24 cellular contexts compared by ENCODE assay signal in the genomic region with DNA sequence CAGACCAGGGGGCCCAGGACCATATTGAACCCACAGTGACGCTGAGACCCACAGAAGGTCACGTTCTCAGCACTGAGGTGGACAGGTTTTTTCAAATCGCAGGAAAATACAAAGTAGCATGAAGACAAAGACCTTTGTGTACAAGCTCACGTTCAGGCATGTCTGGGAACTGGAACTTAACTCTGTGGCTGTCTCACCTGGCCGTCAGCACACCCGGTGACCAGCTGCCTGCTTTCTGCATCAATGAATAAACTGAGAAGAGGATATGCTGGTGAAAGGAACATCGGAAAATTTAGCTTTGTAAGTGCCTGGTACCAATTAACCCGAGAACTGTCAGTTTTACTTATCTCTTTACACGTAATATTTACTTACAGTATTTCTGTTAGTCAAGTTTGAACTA. TPM values are rescaled to one million over a fixed set of nuclear protein-coding genes. Genes with fewer than 3 reads are reported as not detected.
A peak's percentile ranks its signal among the peaks of the same experiment; 100 is the strongest.
DNase-seq lines count a peak whose midpoint lies in the region; ATAC-seq and TF ChIP-seq lines count a peak whose summit lies in the region.
"Had no signal": no experiment of that assay in that cellular context is flagged by ENCODE, and none has a peak within 500 bp of the region (broad histone marks: within the 10 kb centered on the region; RNA-seq: fewer than 3 reads in every experiment).

No MANE protein-coding gene starts in this region.

- DNase-seq in NCI-H510A treated with DMSO at 0.1 percent for 48 hours (lab: John Stamatoyannopoulos, UW) (peak; percentile 26), NCI-H510A (lab: John Stamatoyannopoulos, UW) (no peak), NCI-H146 treated with DMSO at 0.1 percent for 48 hours (lab: John Stamatoyannopoulos, UW; ENCODE audit: unreplicated experiment) (peak; percentile 98), NCI-H69 (lab: John Stamatoyannopoulos, UW) (peak; percentile 43), progenitor cell of endocrine pancreas (ENCODE audit: low spot score, unreplicated experiment) (no peak), foreskin melanocyte (no peak), SW480 (ENCODE audit: low spot score) (no peak)
- DNase-seq: activated CD4-positive, alpha-beta T cell treated with anti-CD3 and anti-CD28 coated beads for 1 hour; activated T-cell treated with anti-CD3 and anti-CD28 coated beads, Interleukin-2, amount 50 U/mL, for 4 hours; CD8-positive, alpha-beta memory T cell; effector CD4-positive, alpha-beta T cell; hypothalamus; left lung; naive B cell; NCI-H2081 treated with DMSO at 0.1 percent for 48 hours; retina; small intestine; stimulated activated CD4-positive, alpha-beta T cell treated with anti-CD3 and anti-CD28 coated beads, Interleukin-1b, Interleukin-23, amount 100 ng/mL, for 48 hours; upper lobe of left lung had no signal

- no peak for TF ChIP-seq CTCF in progenitor cell of endocrine pancreas (IDR thresholded peaks at IDR 0.05; ENCODE audit: unreplicated experiment)

- H3K27me3 Mint-ChIP-seq in progenitor cell of endocrine pancreas = no peaks in the 10 kb centered on the region
- H3K27me3 Mint-ChIP-seq: B cell; brain; CD8-positive, alpha-beta memory T cell; naive B cell had no signal

- no peak for ATAC-seq in GM21367 (IDR thresholded peaks at IDR 0.05; ENCODE audit: unreplicated experiment)
- ATAC-seq: A549; activated T-cell treated with anti-CD3 and anti-CD28 coated beads, Interleukin-2, amount 50 U/mL, for 4 hours; GM12878; left lung had no signal

- H3K9me3 Mint-ChIP-seq in progenitor cell of endocrine pancreas (ENCODE audit: low read depth) = no peaks in the 10 kb centered on the region
- H3K9me3 Mint-ChIP-seq: activated T-cell treated with anti-CD3 and anti-CD28 coated beads, Interleukin-2, amount 50 U/mL, for 4 hours; brain; CD8-positive, alpha-beta memory T cell; naive B cell had no signal

- H3K27ac Mint-ChIP-seq in progenitor cell of endocrine pancreas = peak overlapping the region; percentile 54
- H3K27ac Mint-ChIP-seq: B cell; CD8-positive, alpha-beta memory T cell had no signal

- no peaks in the 10 kb centered on the region for H3K4me1 Mint-ChIP-seq in progenitor cell of endocrine pancreas (ENCODE audit: low read depth)
- H3K4me1 Mint-ChIP-seq: B cell, brain had no signal

- no peak overlapping the region for H3K4me3 Mint-ChIP-seq in progenitor cell of endocrine pancreas (ENCODE audit: low read depth)
- H3K4me3 Mint-ChIP-seq: activated T-cell treated with anti-CD3 and anti-CD28 coated beads, Interleukin-2, amount 50 U/mL, for 4 hours; B cell; brain; CD8-positive, alpha-beta memory T cell; naive B cell had no signal

- peaks cover 10% of the 10 kb centered on the region for H3K36me3 Mint-ChIP-seq in progenitor cell of endocrine pancreas (ENCODE audit: insufficient read depth)

RNA-seq across cellular contexts. Expression of gene WDR27, which starts 36.5 kb away (rescaled TPM):
- 118 and 123 TPM in 2 replicates for total RNA-seq in progenitor cell of endocrine pancreas

RNA-seq across cellular contexts. Expression of gene C6orf120, which starts 36.6 kb away (rescaled TPM):
- total RNA-seq in progenitor cell of endocrine pancreas = 25.3 and 25.8 TPM in 2 replicates

RNA-seq across cellular contexts. Expression of gene PHF10, which starts 59.0 kb away (rescaled TPM):
- total RNA-seq in progenitor cell of endocrine pancreas = 103 and 105 TPM in 2 replicates

Comparison
In these comparisons a context has a peak if more than half of its experiments do, and no peak if none do; other contexts are left out.
1. DNase-seq: peak in NCI-H510A treated with DMSO at 0.1 percent for 48 hours (single experiment), NCI-H146 treated with DMSO at 0.1 percent for 48 hours (single experiment) and NCI-H69 (single experiment); none in NCI-H510A (single experiment), progenitor cell of endocrine pancreas (single experiment), foreskin melanocyte (single experiment) and SW480 (single experiment).